ENCODE assay signal across 13 cellular contexts in genomic region chr2:168913171-168913484, GRCh38. TPM values are rescaled to one million over a fixed set of nuclear protein-coding genes. Genes with fewer than 3 reads are reported as not detected.
DNase-seq lines count a peak whose midpoint lies in the region; ATAC-seq, FAIRE-seq and TF ChIP-seq lines count a peak whose summit lies in the region.
"Had no signal": no experiment of that assay in that cellular context is flagged by ENCODE, and none has a peak within 500 bp of the region (broad histone marks: within the 10 kb centered on the region; RNA-seq: fewer than 3 reads in every experiment).

No MANE protein-coding gene starts in this region.

- H4K20me1 ChIP-seq in astrocyte (ENCODE audit: insufficient read depth, low read length) (no peaks in the 10 kb centered on the region), hepatocyte (ENCODE audit: insufficient read depth, poor library complexity, severe bottlenecking) (no peaks in the 10 kb centered on the region)
- H4K20me1 ChIP-seq: BLaER1 treated with 17β-estradiol and CSF1 and Interleukin-3, amounts not matched to agents 10 nM and 100 nM had no signal

- no peaks in the 10 kb centered on the region for H3K36me3 ChIP-seq in astrocyte (ENCODE audit: insufficient read depth, low read length)
- no peaks in the 10 kb centered on the region for H3K36me3 ChIP-seq in hepatocyte (replicated peaks; ENCODE audit: insufficient read depth, low read depth)
- H3K36me3 ChIP-seq: BLaER1 treated with 17β-estradiol and CSF1 and Interleukin-3, amounts not matched to agents 10 nM and 100 nM had no signal

- H3K79me2 ChIP-seq in astrocyte (ENCODE audit: insufficient read depth, low read length) (no peaks in the 10 kb centered on the region), hepatocyte (no peaks in the 10 kb centered on the region)

- no peak overlapping the region for H3K27ac Mint-ChIP-seq in activated naive CD4-positive, alpha-beta T cell treated with anti-CD3 and anti-CD28 coated beads, Interleukin-2, amount 10 ng/mL, durations not matched to agents 7 days and 5 days
- no peak overlapping the region for H3K27ac Mint-ChIP-seq in activated naive CD4-positive, alpha-beta T cell treated with anti-CD3 and anti-CD28 coated beads, Interleukin-2, amount 50 U/mL, for 72 hours
- no peak overlapping the region for H3K27ac Mint-ChIP-seq in astrocyte (ENCODE audit: unreplicated experiment)
- peak overlapping the region in 1 of 2 donors; percentile 63 for H3K27ac Mint-ChIP-seq in stimulated activated naive CD8-positive, alpha-beta T cell treated with anti-CD3 and anti-CD28 coated beads, Interleukin-15, amount 100 ng/mL, for 72 hours

- H3K4me2 ChIP-seq in astrocyte (ENCODE audit: low read length) = peak overlapping the region; percentile 92
- peak overlapping the region; percentile 70 for H3K4me2 ChIP-seq in hepatocyte
- H3K4me2 ChIP-seq: BLaER1 treated with 17β-estradiol and CSF1 and Interleukin-3, amounts not matched to agents 10 nM and 100 nM had no signal

- H3K36me3 Mint-ChIP-seq in activated naive CD4-positive, alpha-beta T cell treated with anti-CD3 and anti-CD28 coated beads, Interleukin-2, amount 10 ng/mL, durations not matched to agents 7 days and 5 days = peaks cover 6% of the 10 kb centered on the region
- H3K36me3 Mint-ChIP-seq in activated naive CD4-positive, alpha-beta T cell treated with anti-CD3 and anti-CD28 coated beads, Interleukin-2, amount 50 U/mL, for 72 hours = peaks cover 0 to 10% of the 10 kb centered on the region in 2 donors
- no peaks in the 10 kb centered on the region for H3K36me3 Mint-ChIP-seq in astrocyte (ENCODE audit: low read depth, unreplicated experiment)

- DNase-seq in activated naive CD4-positive, alpha-beta T cell treated with anti-CD3 and anti-CD28 coated beads, Interleukin-2, amount 10 ng/mL, durations not matched to agents 7 days and 5 days = no peak
- no peak for DNase-seq in activated naive CD4-positive, alpha-beta T cell treated with anti-CD3 and anti-CD28 coated beads, Interleukin-2, amount 50 U/mL, for 72 hours (ENCODE audit: low spot score in 2 of 2)
- DNase-seq in astrocyte (ENCODE audit: low read depth) (no peak), hepatocyte (ENCODE audit: low spot score) (no peak), EL (no peak)
- no peak for DNase-seq in stimulated activated naive CD8-positive, alpha-beta T cell treated with anti-CD3 and anti-CD28 coated beads, Interleukin-15, amount 100 ng/mL, for 72 hours
- DNase-seq in activated naive CD4-positive, alpha-beta T cell treated with Interleukin-2 at 50 U/mL for 16 hours = no peak
- DNase-seq: effector CD8-positive, alpha-beta T cell had no signal

- no peaks in the 10 kb centered on the region for H3K9me2 ChIP-seq in hepatocyte (replicated peaks; ENCODE audit: insufficient read depth)

- ATAC-seq in activated naive CD4-positive, alpha-beta T cell treated with anti-CD3 and anti-CD28 coated beads, Interleukin-2, amount 50 U/mL, for 72 hours = no peak
- ATAC-seq in stimulated activated naive CD8-positive, alpha-beta T cell treated with anti-CD3 and anti-CD28 coated beads, Interleukin-15, amount 100 ng/mL, for 72 hours = no peak
- ATAC-seq in HG03095 (IDR thresholded peaks at IDR 0.05; ENCODE audit: unreplicated experiment) = no peak

- peak overlapping the region; percentile 60 for H3K4me3 ChIP-seq in astrocyte (ENCODE audit: insufficient read depth, low read depth, low read length)
- H3K4me3 ChIP-seq in hepatocyte = no peak overlapping the region
- H3K4me3 ChIP-seq: BLaER1 treated with 17β-estradiol and CSF1 and Interleukin-3, amounts not matched to agents 10 nM and 100 nM; SK-N-MC had no signal

- no peak for FAIRE-seq in astrocyte (lab: Jason Lieb, UNC)

- H3K27ac ChIP-seq in astrocyte (ENCODE audit: low read depth, low read length) (no peak overlapping the region), hepatocyte (no peak overlapping the region)
- H3K27ac ChIP-seq: BLaER1 treated with 17β-estradiol and CSF1 and Interleukin-3, amounts not matched to agents 10 nM and 100 nM; SK-N-MC had no signal

- CTCF ChIA-PET in activated naive CD4-positive, alpha-beta T cell treated with anti-CD3 and anti-CD28 coated beads, Interleukin-2, amount 10 ng/mL, durations not matched to agents 7 days and 5 days (lab: Charles Lee) = no interaction called here

- H3K4me1 Mint-ChIP-seq in activated naive CD4-positive, alpha-beta T cell treated with anti-CD3 and anti-CD28 coated beads, Interleukin-2, amount 10 ng/mL, durations not matched to agents 7 days and 5 days = peaks cover 23% of the 10 kb centered on the region
- no peaks in the 10 kb centered on the region for H3K4me1 Mint-ChIP-seq in astrocyte (ENCODE audit: low read depth, unreplicated experiment)
- H3K4me1 Mint-ChIP-seq in stimulated activated naive CD8-positive, alpha-beta T cell treated with anti-CD3 and anti-CD28 coated beads, Interleukin-15, amount 100 ng/mL, for 72 hours = peaks cover 11% of the 10 kb centered on the region

- peak overlapping the region; percentile 41 for H3K4me3 Mint-ChIP-seq in activated naive CD4-positive, alpha-beta T cell treated with anti-CD3 and anti-CD28 coated beads, Interleukin-2, amount 10 ng/mL, durations not matched to agents 7 days and 5 days
- no peak overlapping the region for H3K4me3 Mint-ChIP-seq in astrocyte (ENCODE audit: unreplicated experiment)
- peak overlapping the region; percentile 54 to 62 for H3K4me3 Mint-ChIP-seq in stimulated activated naive CD8-positive, alpha-beta T cell treated with anti-CD3 and anti-CD28 coated beads, Interleukin-15, amount 100 ng/mL, for 72 hours

- TF ChIP-seq CTCF in astrocyte (IDR thresholded peaks at IDR 0.05; ENCODE audit: insufficient read depth, low read depth, low read length) (no peak), hepatocyte (IDR thresholded peaks at IDR 0.05; ENCODE audit: poor library complexity) (no peak)

- WGBS in hepatocyte (ENCODE audit: low lambda C conversion rate, missing lambda C conversion rate) = 72% methylated on average over 8 of the region's 8 CpGs

- H3K9me3 Mint-ChIP-seq in activated naive CD4-positive, alpha-beta T cell treated with anti-CD3 and anti-CD28 coated beads, Interleukin-2, amount 10 ng/mL, durations not matched to agents 7 days and 5 days = peaks cover 16% of the 10 kb centered on the region
- peaks cover 0 to 5% of the 10 kb centered on the region in 2 donors for H3K9me3 Mint-ChIP-seq in activated naive CD4-positive, alpha-beta T cell treated with anti-CD3 and anti-CD28 coated beads, Interleukin-2, amount 50 U/mL, for 72 hours
- peaks cover 5% of the 10 kb centered on the region for H3K9me3 Mint-ChIP-seq in astrocyte (ENCODE audit: unreplicated experiment)
- peaks cover 0 to 7% of the 10 kb centered on the region in 2 donors for H3K9me3 Mint-ChIP-seq in stimulated activated naive CD8-positive, alpha-beta T cell treated with anti-CD3 and anti-CD28 coated beads, Interleukin-15, amount 100 ng/mL, for 72 hours

- H3K9me3 ChIP-seq in astrocyte (ENCODE audit: insufficient read depth, low read depth, low read length) (no peaks in the 10 kb centered on the region), hepatocyte (ENCODE audit: low read depth) (no peaks in the 10 kb centered on the region)

- H3K4me1 ChIP-seq in astrocyte (ENCODE audit: insufficient read depth, low read length) (no peaks in the 10 kb centered on the region), hepatocyte (ENCODE audit: insufficient read depth) (no peaks in the 10 kb centered on the region)
- H3K4me1 ChIP-seq: BLaER1 treated with 17β-estradiol and CSF1 and Interleukin-3, amounts not matched to agents 10 nM and 100 nM had no signal

- H3K9ac ChIP-seq in astrocyte (ENCODE audit: low read length) = peak overlapping the region; percentile 19
- H3K9ac ChIP-seq: BLaER1 treated with 17β-estradiol and CSF1 and Interleukin-3, amounts not matched to agents 10 nM and 100 nM had no signal

- H3K27me3 ChIP-seq in astrocyte (ENCODE audit: insufficient read depth, low read length) (peaks cover 5% of the 10 kb centered on the region), hepatocyte (peaks cover 13% of the 10 kb centered on the region)
- H3K27me3 ChIP-seq: BLaER1 treated with 17β-estradiol and CSF1 and Interleukin-3, amounts not matched to agents 10 nM and 100 nM had no signal

- peaks cover 42% of the 10 kb centered on the region for H3K27me3 Mint-ChIP-seq in activated naive CD4-positive, alpha-beta T cell treated with anti-CD3 and anti-CD28 coated beads, Interleukin-2, amount 10 ng/mL, durations not matched to agents 7 days and 5 days
- H3K27me3 Mint-ChIP-seq in astrocyte (ENCODE audit: low read depth, unreplicated experiment) = peaks cover 11% of the 10 kb centered on the region
- peaks cover 41% of the 10 kb centered on the region for H3K27me3 Mint-ChIP-seq in stimulated activated naive CD8-positive, alpha-beta T cell treated with anti-CD3 and anti-CD28 coated beads, Interleukin-15, amount 100 ng/mL, for 72 hours

- H2AFZ ChIP-seq in astrocyte (ENCODE audit: low read depth, low read length) (peak overlapping the region; percentile 88), hepatocyte (peak overlapping the region; percentile 21)

RNA-seq across cellular contexts. Expression of gene G6PC2, which starts 12.0 kb away (rescaled TPM):
- total RNA-seq in activated naive CD4-positive, alpha-beta T cell treated with anti-CD3 and anti-CD28 coated beads, Interleukin-2, amount 50 U/mL, for 72 hours = not detected
- total RNA-seq in astrocyte = not detected in 2 replicates
- total RNA-seq in hepatocyte = not detected in 2 replicates
- not detected in 2 replicates for polyA plus RNA-seq in hepatocyte
- total RNA-seq: liver, subcutaneous adipose tissue had no signal
- polyA plus RNA-seq: liver had no signal

RNA-seq across cellular contexts. Expression of gene SPC25, which starts 22.9 kb away (rescaled TPM):
- 10 to 100 TPM; 28.5 to 50.5 TPM for total RNA-seq in activated naive CD4-positive, alpha-beta T cell treated with anti-CD3 and anti-CD28 coated beads, Interleukin-2, amount 50 U/mL, for 72 hours
- 0.60 and 1.6 TPM in 2 replicates for total RNA-seq in astrocyte
- total RNA-seq in hepatocyte = 4.1 and 11.2 TPM in 2 replicates
- polyA plus RNA-seq in hepatocyte = 8.1 and 8.3 TPM in 2 replicates
- total RNA-seq: subcutaneous adipose tissue had no signal
